15 cellular contexts compared by ENCODE assay signal in the genomic region with DNA sequence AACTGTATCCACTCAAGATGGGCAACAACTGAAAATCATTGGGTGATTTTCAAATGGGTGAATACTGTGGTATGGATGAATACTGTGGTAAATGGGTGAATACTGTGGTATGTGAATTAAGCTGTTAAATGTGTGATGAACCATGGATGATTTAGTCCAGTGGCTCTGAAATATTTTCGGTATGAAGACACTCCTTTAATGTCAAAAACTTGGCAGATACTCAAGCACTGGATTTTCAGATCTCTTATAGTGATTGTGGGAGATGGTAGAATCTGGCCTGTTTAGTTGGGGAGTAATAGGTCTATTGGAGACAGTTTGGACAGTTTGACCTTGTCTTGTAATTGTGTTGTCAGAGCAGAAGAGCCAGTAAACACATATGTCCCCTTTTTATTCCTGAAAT. TPM values are rescaled to one million over a fixed set of nuclear protein-coding genes. Genes with fewer than 3 reads are reported as not detected.
DNase-seq lines count a peak whose midpoint lies in the region; ATAC-seq and TF ChIP-seq lines count a peak whose summit lies in the region.
"Had no signal": no experiment of that assay in that cellular context is flagged by ENCODE, and none has a peak within 500 bp of the region (broad histone marks: within the 10 kb centered on the region; RNA-seq: fewer than 3 reads in every experiment).

No MANE protein-coding gene starts in this region.

- H2BK12ac ChIP-seq in H9 (ENCODE audit: insufficient read length, low read depth, low read length): no peak overlapping the region

- H3K36me3 Mint-ChIP-seq in H9 (ENCODE audit: insufficient read depth in 1 of 3, low read depth in 3 of 3): peaks cover 0 to 3% (median 0%) of the 10 kb centered on the region in 3 experiments; a peak in 3 of 7 replicates
- H3K36me3 Mint-ChIP-seq: CD4-positive, CD25-positive, alpha-beta regulatory T cell had no signal

- no peak overlapping the region for H3K4me3 Mint-ChIP-seq in H9
- H3K4me3 Mint-ChIP-seq: CD4-positive, CD25-positive, alpha-beta regulatory T cell had no signal

- no peaks in the 10 kb centered on the region for H3K4me1 Mint-ChIP-seq in H9
- H3K4me1 Mint-ChIP-seq: CD4-positive, CD25-positive, alpha-beta regulatory T cell had no signal

- no peak for TF ChIP-seq POLR2A in ovary (IDR thresholded peaks at IDR 0.05)

- H3K23me2 ChIP-seq in H9 (ENCODE audit: insufficient read length, low read depth, low read length, poor library complexity, severe bottlenecking): no peaks in the 10 kb centered on the region

- no peak overlapping the region for H2BK120ac ChIP-seq in H9 (ENCODE audit: low read depth, low read length, poor library complexity, severe bottlenecking)

- peaks cover 74 to 89% of the 10 kb centered on the region in 2 experiments for H3K9me3 Mint-ChIP-seq in H9

- no peak overlapping the region for H3K4me2 ChIP-seq in H9 (ENCODE audit: insufficient read depth, insufficient read length, low read length)
- H3K4me2 ChIP-seq: BLaER1 treated with 17β-estradiol and CSF1 and Interleukin-3, amounts not matched to agents 10 nM and 100 nM had no signal

- peak; percentile 15 for DNase-seq in EH (ENCODE audit: low read depth)
- DNase-seq in glomerular visceral epithelial cell (ENCODE audit: extremely low spot score): peak; percentile 53
- DNase-seq in renal cortical epithelial cell (ENCODE audit: low read depth): peak; percentile 63
- no peak for DNase-seq in H9
- DNase-seq in ovary: no peak
- DNase-seq: Calu3; CD4-positive, CD25-positive, alpha-beta regulatory T cell; DMS153; DMS79 treated with DMSO at 0.1 percent for 48 hours; GDM1 had no signal

- H3K9me3 ChIP-seq in H9 (ENCODE audit: control insufficient read depth, low read depth, low read length) (peaks cover 30% of the 10 kb centered on the region), ovary (no peaks in the 10 kb centered on the region)

- H3K18ac ChIP-seq in H9 (ENCODE audit: insufficient read length, low read depth, low read length): no peak overlapping the region

- intact Hi-C loops in ovary (cut with DNase I): no loop called here

- ATAC-seq in GM19467 (IDR thresholded peaks at IDR 0.05; ENCODE audit: unreplicated experiment): no peak
- ATAC-seq: HCT116 had no signal

- H3K79me1 ChIP-seq in H9 (ENCODE audit: insufficient read depth, low read depth, low read length, poor library complexity, severe bottlenecking): no peaks in the 10 kb centered on the region

- H2AFZ ChIP-seq in H9 (ENCODE audit: low read length): no peak overlapping the region

- H3K4me3 ChIP-seq in ovary: no peak overlapping the region
- H3K4me3 ChIP-seq: BLaER1 treated with 17β-estradiol and CSF1 and Interleukin-3, amounts not matched to agents 10 nM and 100 nM had no signal

- H3K9ac ChIP-seq in H9 (ENCODE audit: extremely low read depth, insufficient read length, low read length): no peak overlapping the region
- H3K9ac ChIP-seq: BLaER1 treated with 17β-estradiol and CSF1 and Interleukin-3, amounts not matched to agents 10 nM and 100 nM had no signal

- H3K27me3 Mint-ChIP-seq in H9 (ENCODE audit: low read depth): no peaks in the 10 kb centered on the region; the same call in 1 of the 2 replicates
- H3K27me3 Mint-ChIP-seq: CD4-positive, CD25-positive, alpha-beta regulatory T cell had no signal

- H4K8ac ChIP-seq in H9 (replicated peaks; ENCODE audit: insufficient read length, low read depth, low read length): no peak overlapping the region

- TF ChIP-seq EP300 in ovary (IDR thresholded peaks at IDR 0.05): no peak

- H2AK5ac ChIP-seq in H9 (ENCODE audit: insufficient read length, low read length): no peak overlapping the region

- H3K27ac ChIP-seq in H9 (ENCODE audit: insufficient read length, low read depth, low read length) (no peak overlapping the region), ovary (no peak overlapping the region)
- H3K27ac ChIP-seq: BLaER1 treated with 17β-estradiol and CSF1 and Interleukin-3, amounts not matched to agents 10 nM and 100 nM; HL-60 had no signal

- H2BK15ac ChIP-seq in H9 (ENCODE audit: low read depth, low read length): no peak overlapping the region

- H3K14ac ChIP-seq in H9 (ENCODE audit: insufficient read depth, low read length): no peak overlapping the region

- H3K36me3 ChIP-seq in ovary: no peaks in the 10 kb centered on the region
- H3K36me3 ChIP-seq: BLaER1 treated with 17β-estradiol and CSF1 and Interleukin-3, amounts not matched to agents 10 nM and 100 nM had no signal

- no peak overlapping the region for H4K5ac ChIP-seq in H9 (ENCODE audit: insufficient read length, low read depth, low read length)

- no peak overlapping the region for H3K27ac Mint-ChIP-seq in H9
- H3K27ac Mint-ChIP-seq: CD4-positive, CD25-positive, alpha-beta regulatory T cell had no signal

- H3T11ph ChIP-seq in H9 (ENCODE audit: low read length): no peak overlapping the region

- H3K27me3 ChIP-seq in H9 (ENCODE audit: insufficient read depth, low read length): no peaks in the 10 kb centered on the region
- no peaks in the 10 kb centered on the region for H3K27me3 ChIP-seq in ovary

- TF ChIP-seq CTCF in H9 (conservative IDR thresholded peaks at IDR 0.05) (no peak), ovary (IDR thresholded peaks at IDR 0.05) (no peak)

- H3K79me2 ChIP-seq in H9 (ENCODE audit: insufficient read depth, low read length): no peaks in the 10 kb centered on the region

- no peak overlapping the region for H2BK5ac ChIP-seq in H9 (ENCODE audit: insufficient read length, low read length)

- no peak overlapping the region for H2BK20ac ChIP-seq in H9 (ENCODE audit: low read depth, low read length, poor library complexity, severe bottlenecking)

- H4K91ac ChIP-seq in H9 (ENCODE audit: insufficient read length, low read depth, low read length): no peak overlapping the region

- no peak overlapping the region for H3K23ac ChIP-seq in H9 (ENCODE audit: insufficient read length, low read depth, low read length)

- H3K4me1 ChIP-seq in H9 (ENCODE audit: insufficient read depth, low read length) (no peaks in the 10 kb centered on the region), ovary (ENCODE audit: insufficient read depth) (no peaks in the 10 kb centered on the region)
- H3K4me1 ChIP-seq: BLaER1 treated with 17β-estradiol and CSF1 and Interleukin-3, amounts not matched to agents 10 nM and 100 nM had no signal

- no peaks in the 10 kb centered on the region for H4K20me1 ChIP-seq in H9 (ENCODE audit: control insufficient read depth, insufficient read depth, insufficient read length)
- H4K20me1 ChIP-seq: BLaER1 treated with 17β-estradiol and CSF1 and Interleukin-3, amounts not matched to agents 10 nM and 100 nM had no signal

- H3K4ac ChIP-seq in H9 (ENCODE audit: low read depth, low read length): no peak overlapping the region

- no peak overlapping the region for H3K56ac ChIP-seq in H9 (ENCODE audit: insufficient read length, low read depth, low read length)

- no CpG with 5 or more reads among the region's 1 CpG for WGBS in H9 (ENCODE audit: extremely low coverage, insufficient read length, low lambda C conversion rate)
- WGBS in ovary, 3 donors: 40 to 51% (median 50%) methylated on average over 1 of the region's 1 CpG

RNA-seq across cellular contexts. Expression of a gene that starts 45.7 kb away (rescaled TPM):
- total RNA-seq in renal cortical epithelial cell (not detected in 2 replicates), H9 (2021) (not detected in 2 replicates), ovary (not detected)
- polyA plus RNA-seq in ovary: not detected
- total RNA-seq: Calu3; CD4-positive, CD25-positive, alpha-beta regulatory T cell; H4 had no signal
- polyA plus RNA-seq: CD4-positive, CD25-positive, alpha-beta regulatory T cell had no signal

Comparison
In these comparisons a context has a peak if more than half of its experiments do, and no peak if none do; other contexts are left out.
1. DNase-seq: peak in EH (single experiment), glomerular visceral epithelial cell (single experiment) and renal cortical epithelial cell (single experiment); none in H9 (single experiment) and ovary (0 of 5).